In the genomic region with DNA sequence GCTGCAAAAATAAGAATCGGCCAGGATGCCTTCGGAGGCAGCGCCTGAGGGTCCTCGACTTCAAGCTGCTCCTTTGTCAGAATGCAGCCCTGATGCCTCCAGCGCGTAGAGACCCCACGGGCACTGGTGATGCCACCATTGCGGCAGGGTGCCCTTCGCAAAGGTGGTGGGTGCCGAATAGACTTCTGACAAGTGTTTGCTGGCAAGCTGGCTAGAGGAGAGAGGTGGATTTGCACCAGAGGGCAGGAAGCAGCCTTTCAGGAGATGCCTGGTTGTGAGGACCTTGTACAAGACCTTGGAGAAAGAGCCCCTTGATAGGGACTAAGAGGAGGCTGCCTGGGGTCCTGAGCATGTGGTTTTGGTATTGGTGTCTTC, we compare ENCODE assay signal across 1 cellular context.
A peak's percentile ranks its signal among the peaks of the same experiment; 100 is the strongest.
TF ChIP-seq lines count a peak whose summit lies in the region.

No MANE protein-coding gene starts in this region.

TF ChIP-seq in GM12878, 131 proteins besides CTCF, POLR2A, EP300 and RAD21 (continued from another document):
- TF ChIP-seq MLLT1 (IDR thresholded peaks at IDR 0.05) (0 out of 2 replicates have a peak, but pooled peaks have one; percentile 29), BACH1 (IDR thresholded peaks at IDR 0.05; ENCODE audit: borderline replicate concordance) (no peak)
